ENCODE assay signal across 35 cellular contexts in genomic region chr5:178445534-178445933, GRCh38.
"Had no signal": no experiment of that assay in that cellular context is flagged by ENCODE, and none has a peak within 500 bp of the region (broad histone marks: within the 10 kb centered on the region; RNA-seq: fewer than 3 reads in every experiment).

No MANE protein-coding gene starts in this region.

- H3K4me3 ChIP-seq: MG63 had no signal

- DNase-seq: Karpas-422, Kasumi-1, MG63, MM.1S, MV-4-11, NCI-H1048, NCI-H1092, NCI-H1092 treated with DMSO at 0.1 percent for 48 hours, NCI-H1105, NCI-H1105 treated with DMSO at 0.1 percent for 48 hours, NCI-H1417, NCI-H1417 treated with DMSO at 0.1 percent for 48 hours, NCI-H1436, NCI-H1436 treated with DMSO at 0.1 percent for 48 hours, NCI-H146, NCI-H1694, NCI-H1694 treated with DMSO at 0.1 percent for 48 hours, NCI-H187, NCI-H187 treated with DMSO at 0.1 percent for 48 hours, NCI-H1930, NCI-H2029, NCI-H2029 treated with DMSO at 0.1 percent for 48 hours, NCI-H2081, NCI-H2081 treated with DMSO at 0.1 percent for 48 hours, NCI-H2107, NCI-H2171, NCI-H2171 treated with DMSO at 0.1 percent for 48 hours, NCI-H2227 treated with DMSO at 0.1 percent for 48 hours, NCI-H226, NCI-H345, NCI-H446, NCI-H446 treated with DMSO at 0.1 percent for 48 hours, NCI-H510A, NCI-H510A treated with DMSO at 0.1 percent for 48 hours, NCI-H524 had no signal

- H3K27me3 ChIP-seq: MG63 had no signal

- H3K9me3 ChIP-seq: MG63 had no signal
